In genomic region chr17:33725675-33726271, GRCh38 we compare ENCODE assay signal across 9 cellular contexts.
DNase-seq lines count a peak whose midpoint lies in the region; ATAC-seq and TF ChIP-seq lines count a peak whose summit lies in the region.
"Had no signal": no experiment of that assay in that cellular context is flagged by ENCODE, and none has a peak within 500 bp of the region (broad histone marks: within the 10 kb centered on the region; RNA-seq: fewer than 3 reads in every experiment).

No MANE protein-coding gene starts in this region.

- CTCF ChIA-PET in activated CD8-positive, alpha-beta T cell treated with anti-CD3 and anti-CD28 coated beads, Interleukin-2, amount 10 ng/mL, durations not matched to agents 7 days and 5 days (lab: Charles Lee), result interaction anchor here (2.2 to 3.2 kb wide), 2 partner anchors 25 to 421 kb away, joined by 9 to 11 read pairs; no protein-coding TSS in a partner anchor

- POLR2A ChIA-PET in activated CD8-positive, alpha-beta T cell treated with anti-CD3 and anti-CD28 coated beads, Interleukin-2, amount 10 ng/mL, durations not matched to agents 7 days and 5 days (lab: Charles Lee), result no interaction called here

- no peak overlapping the region for H3K4me3 Mint-ChIP-seq in activated CD8-positive, alpha-beta T cell treated with anti-CD3 and anti-CD28 coated beads, Interleukin-2, amount 10 ng/mL, durations not matched to agents 7 days and 5 days
- no peak overlapping the region for H3K4me3 Mint-ChIP-seq in type B pancreatic cell
- H3K4me3 Mint-ChIP-seq: activated naive CD4-positive, alpha-beta T cell treated with anti-CD3 and anti-CD28 coated beads, Interleukin-2, amount 50 U/mL, for 24 hours had no signal

- H3K9me3 Mint-ChIP-seq in activated CD8-positive, alpha-beta T cell treated with anti-CD3 and anti-CD28 coated beads, Interleukin-2, amount 10 ng/mL, durations not matched to agents 7 days and 5 days (ENCODE audit: insufficient read depth), result no peaks in the 10 kb centered on the region
- H3K9me3 Mint-ChIP-seq in type B pancreatic cell, result no peaks in the 10 kb centered on the region
- H3K9me3 Mint-ChIP-seq: activated naive CD4-positive, alpha-beta T cell treated with anti-CD3 and anti-CD28 coated beads, Interleukin-2, amount 50 U/mL, for 24 hours had no signal

- no peak overlapping the region for H3K27ac Mint-ChIP-seq in activated CD8-positive, alpha-beta T cell treated with anti-CD3 and anti-CD28 coated beads, Interleukin-2, amount 10 ng/mL, durations not matched to agents 7 days and 5 days
- H3K27ac Mint-ChIP-seq in type B pancreatic cell, result no peak overlapping the region
- H3K27ac Mint-ChIP-seq: activated naive CD4-positive, alpha-beta T cell treated with anti-CD3 and anti-CD28 coated beads, Interleukin-2, amount 50 U/mL, for 24 hours had no signal

- DNase-seq in SHP77 (lab: John Stamatoyannopoulos, UW) (peak; percentile 5 to 6), SHP77 treated with DMSO at 0.1 percent for 48 hours (lab: John Stamatoyannopoulos, UW) (no peak), LoVo (ENCODE audit: low spot score) (peak; percentile 41), inferior parietal cortex (ENCODE audit: extremely low spot score) (peak; percentile 7), type B pancreatic cell (ENCODE audit: extremely low spot score, unreplicated experiment) (no peak)
- peak; percentile 32 for DNase-seq in activated CD8-positive, alpha-beta T cell treated with anti-CD3 and anti-CD28 coated beads, Interleukin-2, amount 10 ng/mL, durations not matched to agents 7 days and 5 days
- no peak for DNase-seq in activated naive CD4-positive, alpha-beta T cell treated with Interleukin-2 at 50 U/mL for 16 hours

- no peak for ATAC-seq in activated CD8-positive, alpha-beta T cell treated with anti-CD3 and anti-CD28 coated beads, Interleukin-2, amount 10 ng/mL, durations not matched to agents 7 days and 5 days
- ATAC-seq in HG03565 (IDR thresholded peaks at IDR 0.05; ENCODE audit: unreplicated experiment), result no peak

- H3K4me1 Mint-ChIP-seq in activated CD8-positive, alpha-beta T cell treated with anti-CD3 and anti-CD28 coated beads, Interleukin-2, amount 10 ng/mL, durations not matched to agents 7 days and 5 days (ENCODE audit: low read depth), result no peaks in the 10 kb centered on the region
- no peaks in the 10 kb centered on the region for H3K4me1 Mint-ChIP-seq in type B pancreatic cell (ENCODE audit: unreplicated experiment)
- H3K4me1 Mint-ChIP-seq: activated naive CD4-positive, alpha-beta T cell treated with anti-CD3 and anti-CD28 coated beads, Interleukin-2, amount 50 U/mL, for 24 hours had no signal

- no peaks in the 10 kb centered on the region for H3K27me3 Mint-ChIP-seq in activated CD8-positive, alpha-beta T cell treated with anti-CD3 and anti-CD28 coated beads, Interleukin-2, amount 10 ng/mL, durations not matched to agents 7 days and 5 days (ENCODE audit: low read depth)
- H3K27me3 Mint-ChIP-seq in type B pancreatic cell, result peaks cover 81% of the 10 kb centered on the region
- H3K27me3 Mint-ChIP-seq: activated naive CD4-positive, alpha-beta T cell treated with anti-CD3 and anti-CD28 coated beads, Interleukin-2, amount 50 U/mL, for 24 hours had no signal

- peak; percentile 81 for TF ChIP-seq CTCF in type B pancreatic cell (conservative IDR thresholded peaks at IDR 0.05)

- no peaks in the 10 kb centered on the region for H3K36me3 Mint-ChIP-seq in activated CD8-positive, alpha-beta T cell treated with anti-CD3 and anti-CD28 coated beads, Interleukin-2, amount 10 ng/mL, durations not matched to agents 7 days and 5 days (ENCODE audit: low read depth)
- H3K36me3 Mint-ChIP-seq in type B pancreatic cell, result no peaks in the 10 kb centered on the region
- H3K36me3 Mint-ChIP-seq: activated naive CD4-positive, alpha-beta T cell treated with anti-CD3 and anti-CD28 coated beads, Interleukin-2, amount 50 U/mL, for 24 hours had no signal

Comparison
In these comparisons a context has a peak if more than half of its experiments do, and no peak if none do; other contexts are left out.
1. DNase-seq: peak in SHP77 (2 of 2), LoVo (single experiment), activated CD8-positive, alpha-beta T cell treated with anti-CD3 and anti-CD28 coated beads, Interleukin-2, amount 10 ng/mL, durations not matched to agents 7 days and 5 days (single experiment) and inferior parietal cortex (single experiment); none in SHP77 treated with DMSO at 0.1 percent for 48 hours (single experiment), type B pancreatic cell (single experiment) and activated naive CD4-positive, alpha-beta T cell treated with Interleukin-2 at 50 U/mL for 16 hours (single experiment).